In genomic region chr20:1265916-1266166, GRCh38 we compare ENCODE assay signal across 8 cellular contexts. TPM values are rescaled to one million over a fixed set of nuclear protein-coding genes. Genes with fewer than 3 reads are reported as not detected.
DNase-seq lines count a peak whose midpoint lies in the region; ATAC-seq and TF ChIP-seq lines count a peak whose summit lies in the region.

No MANE protein-coding gene starts in this region.

- H3K9me3 Mint-ChIP-seq in activated T-cell treated with anti-CD3 and anti-CD28 coated beads, Interleukin-2, amount 50 U/mL, for 24 hours = no peaks in the 10 kb centered on the region

- intact Hi-C loops in right lobe of liver (cut with DNase I) = no loop called here
- intact Hi-C loops in thyroid gland (cut with DNase I) = no loop called here

- TF ChIP-seq CTCF in astrocyte of the spinal cord (IDR thresholded peaks at IDR 0.05; ENCODE audit: low read depth, low read length) (no peak), right lobe of liver (IDR thresholded peaks at IDR 0.05) (no peak), thyroid gland (IDR thresholded peaks at IDR 0.05) (no peak)

- H3K27ac ChIP-seq in right lobe of liver (no peak overlapping the region), thyroid gland (peak overlapping the region; percentile 46 to 75 (median 65))

- in situ Hi-C loops in astrocyte of the spinal cord (cut with HindIII; ENCODE audit: low sequenced_read_pairs) = no loop called here

- peaks cover 53% of the 10 kb centered on the region for H3K4me1 Mint-ChIP-seq in activated T-cell treated with anti-CD3 and anti-CD28 coated beads, Interleukin-2, amount 50 U/mL, for 24 hours (ENCODE audit: low read depth)

- no peaks in the 10 kb centered on the region for H3K27me3 ChIP-seq in right lobe of liver
- H3K27me3 ChIP-seq in thyroid gland = no peaks in the 10 kb centered on the region

- DNase-seq in activated T-cell treated with anti-CD3 and anti-CD28 coated beads, Interleukin-2, amount 50 U/mL, for 24 hours = no peak
- no peak for DNase-seq in activated T-cell treated with anti-CD3 and anti-CD28 coated beads, Interleukin-2, amount 50 U/mL, for 48 hours
- DNase-seq in astrocyte of the spinal cord (ENCODE audit: low read depth, low spot score) (no peak), right lobe of liver (no peak), thyroid gland (no peak), mesenteric fat pad (ENCODE audit: low spot score) (no peak)
- DNase-seq in activated CD8-positive, alpha-beta memory T cell treated with anti-CD3 and anti-CD28 coated beads, Interleukin-2, amount 50 U/mL, for 4 hours = no peak

- ATAC-seq in right lobe of liver (no peak), GM19035 (IDR thresholded peaks at IDR 0.05; ENCODE audit: unreplicated experiment) (no peak)

- peaks cover 0 to 5% (median 0%) of the 10 kb centered on the region in 4 donors for H3K4me1 ChIP-seq in right lobe of liver
- peaks cover 7 to 8% of the 10 kb centered on the region in 2 donors for H3K4me1 ChIP-seq in thyroid gland

- peaks cover 2% of the 10 kb centered on the region for H3K36me3 Mint-ChIP-seq in activated T-cell treated with anti-CD3 and anti-CD28 coated beads, Interleukin-2, amount 50 U/mL, for 24 hours (ENCODE audit: low read depth)

- TF ChIP-seq POLR2A in right lobe of liver (IDR thresholded peaks at IDR 0.05) (no peak), thyroid gland (IDR thresholded peaks at IDR 0.05) (no peak)

- peak overlapping the region; percentile 84 for H3K27ac Mint-ChIP-seq in activated T-cell treated with anti-CD3 and anti-CD28 coated beads, Interleukin-2, amount 50 U/mL, for 24 hours

- WGBS in right lobe of liver (ENCODE audit: insufficient coverage, low coverage, low lambda C conversion rate, missing lambda C conversion rate) = 0% methylated on average over 5 of the region's 10 CpGs
- WGBS in thyroid gland, 2 donors = 0 to 3% methylated on average over 10 of the region's 10 CpGs

- H3K4me3 Mint-ChIP-seq in activated T-cell treated with anti-CD3 and anti-CD28 coated beads, Interleukin-2, amount 50 U/mL, for 24 hours = peak overlapping the region; percentile 80

- H3K36me3 ChIP-seq in right lobe of liver (no peaks in the 10 kb centered on the region), thyroid gland (no peaks in the 10 kb centered on the region)

- no peaks in the 10 kb centered on the region for H3K9me3 ChIP-seq in right lobe of liver
- H3K9me3 ChIP-seq in thyroid gland = no peaks in the 10 kb centered on the region

- peaks cover 2% of the 10 kb centered on the region for H3K27me3 Mint-ChIP-seq in activated T-cell treated with anti-CD3 and anti-CD28 coated beads, Interleukin-2, amount 50 U/mL, for 24 hours

- H3K4me3 ChIP-seq in astrocyte of the spinal cord (ENCODE audit: low read depth, low read length) (peak overlapping the region; percentile 62), right lobe of liver (peak overlapping the region in 2 of 3 donors; percentile 51 to 55), thyroid gland (replicated peaks in 1 of 3) (peak overlapping the region; percentile 22 to 85 (median 75))

RNA-seq across cellular contexts. Expression of gene SNPH, which starts 0.3 kb away (rescaled TPM):
- total RNA-seq in right lobe of liver = under 1 TPM; 0.11 to 0.61 (median 0.12) TPM
- 10 to 100 TPM in 3 of 4 donors, 1 to 10 TPM in 1; 9.3 to 16.2 (median 13.6) TPM for total RNA-seq in thyroid gland
- total RNA-seq in mesenteric fat pad = 4.9 TPM

RNA-seq across cellular contexts. Expression of gene RAD21L1, which starts 40.0 kb away (rescaled TPM):
- total RNA-seq in right lobe of liver (not detected), thyroid gland (not detected), mesenteric fat pad (not detected)

Comparison
In these comparisons a context has a peak if more than half of its experiments do, and no peak if none do; other contexts are left out.
1. H3K27ac ChIP-seq: peak in thyroid gland (3 of 3); none in right lobe of liver (0 of 3).
2. Peak in every context shown above with its lines, with median percentiles within 50 percentile points of each other: H3K4me3 ChIP-seq.